In genomic region chr10:43264987-43265798, GRCh38 we compare ENCODE assay signal across 11 cellular contexts. TPM values are rescaled to one million over a fixed set of nuclear protein-coding genes. Genes with fewer than 3 reads are reported as not detected.
DNase-seq lines count a peak whose midpoint lies in the region; TF ChIP-seq lines count a peak whose summit lies in the region.
"Had no signal": no experiment of that assay in that cellular context is flagged by ENCODE, and none has a peak within 500 bp of the region (broad histone marks: within the 10 kb centered on the region; RNA-seq: fewer than 3 reads in every experiment).

No MANE protein-coding gene starts in this region.

- H3K4me2 ChIP-seq in parathyroid adenoma (ENCODE audit: low read length), result no peak overlapping the region

- peak overlapping the region in 54 of 59 donors; percentile 28 to 89 (median 75) for H3K27ac ChIP-seq in dorsolateral prefrontal cortex
- H3K27ac ChIP-seq in parathyroid adenoma, result no peak overlapping the region
- H3K27ac ChIP-seq: epithelial cell of prostate had no signal

- no peaks in the 10 kb centered on the region for H3K9me3 ChIP-seq in parathyroid adenoma (ENCODE audit: control insufficient read depth, low read length)

- intact Hi-C loops in activated CD4-positive, alpha-beta T cell treated with anti-CD3 and anti-CD28 coated beads, Interleukin-2, amount 10 ng/mL, durations not matched to agents 24 days and 14 days (cut with micrococcal nuclease), result no loop called here
- intact Hi-C loops in dorsolateral prefrontal cortex (cut with DNase I), result no loop called here

- no peak overlapping the region for H3K9ac ChIP-seq in parathyroid adenoma

- peaks cover 51% of the 10 kb centered on the region for H3K27me3 Mint-ChIP-seq in activated CD4-positive, alpha-beta T cell treated with anti-CD3 and anti-CD28 coated beads, Interleukin-2, amount 10 ng/mL, durations not matched to agents 24 days and 14 days

- H3K9me3 Mint-ChIP-seq in activated CD4-positive, alpha-beta T cell treated with anti-CD3 and anti-CD28 coated beads, Interleukin-2, amount 10 ng/mL, durations not matched to agents 24 days and 14 days, result no peaks in the 10 kb centered on the region

- H3K79me2 ChIP-seq in parathyroid adenoma, result no peaks in the 10 kb centered on the region

- H3K36me3 ChIP-seq in parathyroid adenoma (ENCODE audit: control insufficient read depth, insufficient read depth, low read length), result no peaks in the 10 kb centered on the region

- H3K4me1 ChIP-seq in parathyroid adenoma, result no peaks in the 10 kb centered on the region

- no peak for DNase-seq in activated CD4-positive, alpha-beta T cell treated with anti-CD3 and anti-CD28 coated beads, Interleukin-2, amount 10 ng/mL, durations not matched to agents 24 days and 14 days
- no peak for DNase-seq in activated CD4-positive, alpha-beta T cell treated with anti-CD3 and anti-CD28 coated beads, Interleukin-2, amount 50 U/mL, for 1 hour
- DNase-seq in NCI-H69 (lab: John Stamatoyannopoulos, UW) (peak; percentile 3), dorsolateral prefrontal cortex (peak in 4 of 10 donors; percentile 24 to 71 (median 53)), germinal center (ENCODE audit: low spot score) (no peak), GM19240 (ENCODE audit: insufficient read length, low spot score) (no peak), amniotic stem cell (lab: John Stamatoyannopoulos, UW) (no peak)
- DNase-seq: activated CD4-positive, CD25-positive, alpha-beta regulatory T cell; NCI-H2171 had no signal

- no peak for TF ChIP-seq CTCF in dorsolateral prefrontal cortex (IDR thresholded peaks at IDR 0.05 in 54 of 56, conservative IDR thresholded peaks at IDR 0.05 in 2 of 56; ENCODE audit: low read depth in 1 of 56, partially characterized antibody in 56 of 56)
- no peak for TF ChIP-seq CTCF in parathyroid adenoma (IDR thresholded peaks at IDR 0.05)

- peaks cover 0 to 37% (median 9%) of the 10 kb centered on the region in 45 donors for H3K27me3 ChIP-seq in dorsolateral prefrontal cortex
- H3K27me3 ChIP-seq in parathyroid adenoma (ENCODE audit: control insufficient read depth, insufficient read depth, low read length), result no peaks in the 10 kb centered on the region

- peak overlapping the region; percentile 85 for H2AFZ ChIP-seq in parathyroid adenoma

- H3K4me1 Mint-ChIP-seq in activated CD4-positive, alpha-beta T cell treated with anti-CD3 and anti-CD28 coated beads, Interleukin-2, amount 10 ng/mL, durations not matched to agents 24 days and 14 days, result peaks cover 7% of the 10 kb centered on the region

- no peaks in the 10 kb centered on the region for H3K36me3 Mint-ChIP-seq in activated CD4-positive, alpha-beta T cell treated with anti-CD3 and anti-CD28 coated beads, Interleukin-2, amount 10 ng/mL, durations not matched to agents 24 days and 14 days (ENCODE audit: low read depth)

- H3K27ac Mint-ChIP-seq in activated CD4-positive, alpha-beta T cell treated with anti-CD3 and anti-CD28 coated beads, Interleukin-2, amount 10 ng/mL, durations not matched to agents 24 days and 14 days, result no peak overlapping the region

- H3K4me3 ChIP-seq in dorsolateral prefrontal cortex, result peak overlapping the region in 58 of 59 donors; percentile 24 to 68 (median 57)
- H3K4me3 ChIP-seq in parathyroid adenoma (ENCODE audit: low read depth, low read length), result no peak overlapping the region

- H3K4me3 Mint-ChIP-seq in activated CD4-positive, alpha-beta T cell treated with anti-CD3 and anti-CD28 coated beads, Interleukin-2, amount 10 ng/mL, durations not matched to agents 24 days and 14 days, result peak overlapping the region; percentile 75

RNA-seq across cellular contexts. Expression of gene RASGEF1A, which starts 1.7 kb away (rescaled TPM):
- total RNA-seq in activated CD4-positive, alpha-beta T cell treated with anti-CD3 and anti-CD28 coated beads, Interleukin-2, amount 10 ng/mL, durations not matched to agents 24 days and 14 days, result 0.63 and 0.66 TPM in 2 replicates
- 10 to 100 TPM; 16.3 to 54.4 (median 39.2) TPM for total RNA-seq in dorsolateral prefrontal cortex

Comparison
In these comparisons a context has a peak if more than half of its experiments do, and no peak if none do; other contexts are left out.
1. RNA of gene RASGEF1A, which starts 1.7 kb away (total RNA-seq): 16.3 to 54.4 TPM in dorsolateral prefrontal cortex; 0.63 to 0.66 TPM in activated CD4-positive, alpha-beta T cell treated with anti-CD3 and anti-CD28 coated beads, Interleukin-2, amount 10 ng/mL, durations not matched to agents 24 days and 14 days; every median in the first group is over 10 times any median in the second.